8 cellular contexts compared by ENCODE assay signal in genomic region chr1:157156058-157156541, GRCh38. TPM values are rescaled to one million over a fixed set of nuclear protein-coding genes. Genes with fewer than 3 reads are reported as not detected.
DNase-seq lines count a peak whose midpoint lies in the region; ATAC-seq and TF ChIP-seq lines count a peak whose summit lies in the region.

No MANE protein-coding gene starts in this region.

- peaks cover 51% of the 10 kb centered on the region for H3K4me1 Mint-ChIP-seq in GM23338

- H3K4me3 ChIP-seq in GM23338: peak overlapping the region; percentile 40; the same call in 1 of the 2 replicates

- peaks cover 19% of the 10 kb centered on the region for H3K27me3 Mint-ChIP-seq in GM23338 (ENCODE audit: insufficient read depth, low read depth, poor library complexity)

- DNase-seq in AG09319 (ENCODE audit: extremely low read depth, low read depth) (no peak), GM23338 (ENCODE audit: low spot score) (peak; percentile 93), NCI-H2196 (lab: John Stamatoyannopoulos, UW; ENCODE audit: unreplicated experiment) (peak; percentile 67), caudate nucleus (lab: John Stamatoyannopoulos, UW) (peak in 47 of 61 donors; percentile 10 to 68 (median 30)), left kidney (ENCODE audit: low read depth, low spot score) (peak; percentile 85), epidermal melanocyte (ENCODE audit: insufficient read length, low spot score) (no peak)
- DNase-seq in activated CD4-positive, alpha-beta T cell treated with anti-CD3 and anti-CD28 coated beads for 1 hour: peak; percentile 67
- peak; percentile 71 to 81 for DNase-seq in stimulated activated CD4-positive, alpha-beta T cell treated with anti-CD3 and anti-CD28 coated beads, Interleukin-4, amount 100 ng/mL, for 48 hours (ENCODE audit: low read depth in 2 of 2)

- TF ChIP-seq CTCF in AG09319 (IDR thresholded peaks at IDR 0.05; ENCODE audit: low read depth, low read length) (peak; percentile 91), GM23338 (conservative IDR thresholded peaks at IDR 0.05; ENCODE audit: low read depth in 2 of 2) (peak; percentile 91 to 94)

- peak; percentile 82 for ATAC-seq in GM23338

- no peaks in the 10 kb centered on the region for H3K27me3 ChIP-seq in GM23338 (ENCODE audit: insufficient read depth)

- H2AFZ ChIP-seq in GM23338: peak overlapping the region; percentile 93

- peaks cover 10% of the 10 kb centered on the region; the same call in 1 of the 2 replicates for H3K4me1 ChIP-seq in GM23338 (ENCODE audit: insufficient read depth)

- H3F3A ChIP-seq in GM23338 (replicated peaks; ENCODE audit: low read depth): 0 out of 2 replicates have a peak, but pooled peaks cover under 1% of the 10 kb centered on the region

- H3K79me2 ChIP-seq in GM23338 (replicated peaks; ENCODE audit: insufficient read depth): no peaks in the 10 kb centered on the region

- H3K27ac ChIP-seq in GM23338 (ENCODE audit: low read depth): no peak overlapping the region
- no peak overlapping the region for H3K27ac ChIP-seq in caudate nucleus (ENCODE audit: low read depth, low read length)

- H3K36me3 ChIP-seq in GM23338 (ENCODE audit: insufficient read depth): no peaks in the 10 kb centered on the region

- H3K4me3 Mint-ChIP-seq in GM23338: peak overlapping the region; percentile 47; the same call in 2 of the 3 replicates

- H3K4me2 ChIP-seq in GM23338: peak overlapping the region; percentile 77

- no peaks in the 10 kb centered on the region; the same call in 1 of the 2 replicates for H3K9me2 ChIP-seq in GM23338 (ENCODE audit: insufficient read depth)

- peak overlapping the region; percentile 92 for H3K27ac Mint-ChIP-seq in GM23338

- no peaks in the 10 kb centered on the region for H3K36me3 Mint-ChIP-seq in GM23338 (ENCODE audit: low read depth)

- no peaks in the 10 kb centered on the region for H4K20me1 ChIP-seq in GM23338 (replicated peaks; ENCODE audit: insufficient read depth)

- H3K9me3 Mint-ChIP-seq in GM23338: no peaks in the 10 kb centered on the region

TF ChIP-seq in GM23338, 12 proteins besides CTCF, POLR2A, EP300 and RAD21 (continues in another document):
- TF ChIP-seq STAT1 (IDR thresholded peaks at IDR 0.05; ENCODE audit: unreplicated experiment) (no peak), REST (IDR thresholded peaks at IDR 0.05; ENCODE audit: unreplicated experiment) (no peak), CREB1 (CRISPR knock-in tag; IDR thresholded peaks at IDR 0.05; ENCODE audit: low read depth) (no peak), NANOG (IDR thresholded peaks at IDR 0.05; ENCODE audit: borderline replicate concordance) (no peak), EZH2 (IDR thresholded peaks at IDR 0.05; ENCODE audit: low read depth, unreplicated experiment) (no peak), ZNF462 (CRISPR knock-in tag; IDR thresholded peaks at IDR 0.05) (no peak), POLR2AphosphoS5 (IDR thresholded peaks at IDR 0.05; ENCODE audit: low read depth) (no peak), JUNB (IDR thresholded peaks at IDR 0.05; ENCODE audit: unreplicated experiment) (no peak), EZH2phosphoT487 (IDR thresholded peaks at IDR 0.05; ENCODE audit: unreplicated experiment) (no peak), ETS1 (IDR thresholded peaks at IDR 0.05) (no peak), ZNF331 (CRISPR knock-in tag; IDR thresholded peaks at IDR 0.05; ENCODE audit: low read depth) (no peak)

RNA-seq across cellular contexts. Expression of gene ETV3, which starts 17.9 kb away (rescaled TPM):
- total RNA-seq in GM23338 (2014; rRNA removed; shearing (Covaris generic)): 11.9 and 19.6 TPM in 2 replicates
- polyA plus RNA-seq in GM23338 (2016; fragmentation: Nextera tagmentation; extraction: Ambion mirVana): 7.6 and 8.1 TPM in 2 replicates

RNA-seq across cellular contexts. Expression of gene ETV3L, which starts 56.5 kb away (rescaled TPM):
- not detected in 2 replicates for total RNA-seq in GM23338 (2014; rRNA removed; shearing (Covaris generic))
- not detected in 2 replicates for polyA plus RNA-seq in GM23338 (2016; fragmentation: Nextera tagmentation; extraction: Ambion mirVana)

Comparison
In these comparisons a context has a peak if more than half of its experiments do, and no peak if none do; other contexts are left out.
1. DNase-seq: peak in GM23338 (single experiment), NCI-H2196 (single experiment), activated CD4-positive, alpha-beta T cell treated with anti-CD3 and anti-CD28 coated beads for 1 hour (single experiment), caudate nucleus (47 of 61), left kidney (single experiment) and stimulated activated CD4-positive, alpha-beta T cell treated with anti-CD3 and anti-CD28 coated beads, Interleukin-4, amount 100 ng/mL, for 48 hours (2 of 2); none in AG09319 (single experiment) and epidermal melanocyte (single experiment).